In the genomic region with DNA sequence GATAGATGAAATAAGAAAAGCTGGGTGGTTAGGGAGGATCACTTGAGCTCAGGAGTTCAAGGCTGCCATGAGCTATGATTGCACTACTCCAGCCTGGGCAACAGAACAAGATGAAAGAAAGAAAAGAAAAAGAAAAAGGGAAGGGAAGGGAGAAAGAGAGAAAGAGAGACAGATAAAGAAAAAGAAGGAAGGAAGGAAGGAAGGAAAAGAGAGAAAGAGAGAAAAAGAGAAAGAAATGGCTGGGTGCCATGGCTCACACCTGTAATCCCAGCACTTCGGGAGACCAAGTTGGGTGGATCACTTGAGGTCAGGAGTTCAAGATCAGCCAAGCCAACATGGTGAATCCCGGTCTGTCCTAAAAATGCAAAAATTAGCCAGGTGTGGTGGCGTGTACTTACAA, we compare ENCODE assay signal across 28 cellular contexts. TPM values are rescaled to one million over a fixed set of nuclear protein-coding genes. Genes with fewer than 3 reads are reported as not detected.
"Had no signal": no experiment of that assay in that cellular context is flagged by ENCODE, and none has a peak within 500 bp of the region (broad histone marks: within the 10 kb centered on the region; RNA-seq: fewer than 3 reads in every experiment).

No MANE protein-coding gene starts in this region.

- H3K27me3 Mint-ChIP-seq: activated naive CD8-positive, alpha-beta T cell treated with anti-CD3 and anti-CD28 coated beads, Interleukin-2, amount 50 U/mL, for 24 hours; stimulated activated naive B cell treated with anti-CD40 and anti-IgM and Interleukin-4, amounts not matched to agents 10 μg/mL and 1 μg/mL and 100 μg/mL, for 72 hours had no signal

- H3K27me3 ChIP-seq: neural progenitor cell, transverse colon, uterus had no signal

- H3K36me3 Mint-ChIP-seq: neural progenitor cell; stimulated activated naive B cell treated with anti-CD40 and anti-IgM and Interleukin-4, amounts not matched to agents 10 μg/mL and 1 μg/mL and 100 μg/mL, for 72 hours had no signal

- H3K4me1 ChIP-seq: neural progenitor cell had no signal

- DNase-seq: activated CD4-positive, alpha-beta T cell treated with anti-CD3 and anti-CD28 coated beads for 1 hour; activated CD4-positive, alpha-beta T cell treated with anti-CD3 and anti-CD28 coated beads, Interleukin-2, amount 50 U/mL, for 1 hour; activated CD8-positive, alpha-beta memory T cell treated with anti-CD3 and anti-CD28 coated beads for 24 hours; activated CD8-positive, alpha-beta memory T cell treated with anti-CD3 and anti-CD28 coated beads, Interleukin-2, amount 50 U/mL, for 4 hours; activated naive CD4-positive, alpha-beta T cell treated with Interleukin-2 at 50 U/mL for 16 hours; activated naive CD8-positive, alpha-beta T cell treated with anti-CD3 and anti-CD28 coated beads, Interleukin-2, amount 50 U/mL, for 24 hours; activated T-cell treated with anti-CD3 and anti-CD28 coated beads, Interleukin-2, amount 50 U/mL, for 4 hours; effector memory CD4-positive, alpha-beta T cell; gastrocnemius medialis; head of caudate nucleus; hypothalamus; left ventricle myocardium superior; mammary epithelial cell; small intestine; stimulated activated CD4-positive, alpha-beta T cell treated with anti-CD3 and anti-CD28 coated beads, Interleukin-15, amount 100 ng/mL, for 24 hours; stimulated activated naive B cell treated with anti-CD40 and anti-IgM and Interleukin-4, amounts not matched to agents 10 μg/mL and 1 μg/mL and 100 μg/mL, for 72 hours; T-helper 9 cell; transverse colon; uterus had no signal

- H3K4me1 Mint-ChIP-seq: neural progenitor cell had no signal

- H3K27ac Mint-ChIP-seq: activated naive CD8-positive, alpha-beta T cell treated with anti-CD3 and anti-CD28 coated beads, Interleukin-2, amount 50 U/mL, for 24 hours; activated T-helper 2 cell treated with anti-CD3 and anti-CD28 coated beads, Interferon-gamma antibody, Interleukin-2, Interleukin-4, amounts not matched to agents 10 μg/mL and 5 μg/mL and 100 μg/mL, durations not matched to agents 14 hours and 24 hours and 36 hours; neural progenitor cell; stimulated activated naive B cell treated with anti-CD40 and anti-IgM and Interleukin-4, amounts not matched to agents 10 μg/mL and 1 μg/mL and 100 μg/mL, for 72 hours had no signal

- H3K9me3 Mint-ChIP-seq: activated naive CD8-positive, alpha-beta T cell treated with anti-CD3 and anti-CD28 coated beads, Interleukin-2, amount 50 U/mL, for 24 hours; activated T-cell treated with anti-CD3 and anti-CD28 coated beads, Interleukin-2, amount 50 U/mL, for 4 hours; activated T-helper 2 cell treated with anti-CD3 and anti-CD28 coated beads, Interferon-gamma antibody, Interleukin-2, Interleukin-4, amounts not matched to agents 10 μg/mL and 5 μg/mL and 100 μg/mL, durations not matched to agents 14 hours and 24 hours and 36 hours; neural progenitor cell; stimulated activated naive B cell treated with anti-CD40 and anti-IgM and Interleukin-4, amounts not matched to agents 10 μg/mL and 1 μg/mL and 100 μg/mL, for 72 hours had no signal

- H3K9ac ChIP-seq: neural progenitor cell had no signal

- ATAC-seq: activated naive CD8-positive, alpha-beta T cell treated with anti-CD3 and anti-CD28 coated beads, Interleukin-2, amount 50 U/mL, for 24 hours; activated T-cell treated with anti-CD3 and anti-CD28 coated beads, Interleukin-2, amount 50 U/mL, for 4 hours; gastrocnemius medialis; left ventricle myocardium superior; sciatic nerve; stimulated activated naive B cell treated with anti-CD40 and anti-IgM and Interleukin-4, amounts not matched to agents 10 μg/mL and 1 μg/mL and 100 μg/mL, for 72 hours had no signal

- H3K4me2 ChIP-seq: neural progenitor cell had no signal

- H3K4me3 Mint-ChIP-seq: activated naive CD8-positive, alpha-beta T cell treated with anti-CD3 and anti-CD28 coated beads, Interleukin-2, amount 50 U/mL, for 24 hours; activated T-cell treated with anti-CD3 and anti-CD28 coated beads, Interleukin-2, amount 50 U/mL, for 4 hours; neural progenitor cell; stimulated activated naive B cell treated with anti-CD40 and anti-IgM and Interleukin-4, amounts not matched to agents 10 μg/mL and 1 μg/mL and 100 μg/mL, for 72 hours had no signal

- H2AFZ ChIP-seq: neural progenitor cell had no signal

- H3K27ac ChIP-seq: esophagus muscularis mucosa, gastrocnemius medialis, neural progenitor cell, transverse colon, uterus had no signal

- H3K9me3 ChIP-seq: esophagus muscularis mucosa, gastrocnemius medialis, transverse colon, uterus had no signal

- H3K4me3 ChIP-seq: esophagus muscularis mucosa, gastrocnemius medialis, neural progenitor cell, transverse colon, uterus had no signal

- H3K36me3 ChIP-seq: esophagus muscularis mucosa, gastrocnemius medialis, neural progenitor cell, transverse colon, uterus had no signal

RNA-seq across cellular contexts. Expression of a gene that starts 21.1 kb away (rescaled TPM):
- total RNA-seq: activated T-cell treated with anti-CD3 and anti-CD28 coated beads, Interleukin-2, amount 50 U/mL, for 4 hours; activated T-helper 2 cell treated with anti-CD3 and anti-CD28 coated beads, Interferon-gamma antibody, Interleukin-2, Interleukin-4, amounts not matched to agents 10 μg/mL and 5 μg/mL and 100 μg/mL, durations not matched to agents 14 hours and 24 hours and 36 hours; dermis microvascular lymphatic vessel endothelial cell; endothelial cell of umbilical vein; esophagus muscularis mucosa; gastrocnemius medialis; left ventricle myocardium superior; mammary epithelial cell; omental fat pad; renal cortical epithelial cell; sciatic nerve; temporal lobe; transverse colon; uterus had no signal
- polyA plus RNA-seq: endothelial cell of umbilical vein, mammary epithelial cell, small intestine had no signal

RNA-seq across cellular contexts. Expression of a gene that starts 29.6 kb away (rescaled TPM):
- total RNA-seq: endothelial cell of umbilical vein, gastrocnemius medialis had no signal
